In the genomic region with DNA sequence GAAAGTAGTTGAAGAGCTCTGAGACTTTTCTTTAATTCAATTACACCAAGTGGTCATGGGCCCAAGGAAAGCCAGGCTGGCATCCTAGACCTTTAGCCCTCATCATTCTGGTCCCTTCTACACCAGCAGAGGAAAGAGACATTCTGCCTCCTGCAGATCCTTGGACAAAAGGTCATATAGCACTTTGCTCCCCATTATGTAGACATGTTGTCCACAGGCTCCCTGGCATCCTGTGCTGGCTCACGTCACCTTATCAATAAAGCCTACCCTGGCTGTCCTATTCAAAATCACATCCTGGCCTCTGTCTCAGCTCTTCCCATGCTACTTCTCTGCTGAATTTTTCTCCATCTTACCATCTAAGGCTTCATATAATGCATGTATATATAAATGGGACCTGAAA, we compare ENCODE assay signal across 24 cellular contexts.
"Had no signal": no experiment of that assay in that cellular context is flagged by ENCODE, and none has a peak within 500 bp of the region (broad histone marks: within the 10 kb centered on the region; RNA-seq: fewer than 3 reads in every experiment).

No MANE protein-coding gene starts in this region.

- FAIRE-seq: colon, endometrium, endothelial cell of umbilical vein, frontal cortex had no signal

- DNase-seq: colonic mucosa; cortex of kidney; dermis blood vessel endothelial cell; dorsolateral prefrontal cortex; effector CD4-positive, alpha-beta T cell; effector CD8-positive, alpha-beta T cell; effector memory CD4-positive, alpha-beta T cell; effector memory CD8-positive, alpha-beta T cell; endodermal cell; erythroblast; esophagus squamous epithelium; foreskin fibroblast; foreskin keratinocyte; foreskin melanocyte; gastrocnemius medialis; glutamatergic neuron; head of caudate nucleus; heart left ventricle; heart right ventricle had no signal

- ATAC-seq: effector memory CD8-positive, alpha-beta T cell; foreskin keratinocyte; gastrocnemius medialis; gastroesophageal sphincter; heart left ventricle; heart right ventricle had no signal
